8 cellular contexts compared by ENCODE assay signal in the genomic region with DNA sequence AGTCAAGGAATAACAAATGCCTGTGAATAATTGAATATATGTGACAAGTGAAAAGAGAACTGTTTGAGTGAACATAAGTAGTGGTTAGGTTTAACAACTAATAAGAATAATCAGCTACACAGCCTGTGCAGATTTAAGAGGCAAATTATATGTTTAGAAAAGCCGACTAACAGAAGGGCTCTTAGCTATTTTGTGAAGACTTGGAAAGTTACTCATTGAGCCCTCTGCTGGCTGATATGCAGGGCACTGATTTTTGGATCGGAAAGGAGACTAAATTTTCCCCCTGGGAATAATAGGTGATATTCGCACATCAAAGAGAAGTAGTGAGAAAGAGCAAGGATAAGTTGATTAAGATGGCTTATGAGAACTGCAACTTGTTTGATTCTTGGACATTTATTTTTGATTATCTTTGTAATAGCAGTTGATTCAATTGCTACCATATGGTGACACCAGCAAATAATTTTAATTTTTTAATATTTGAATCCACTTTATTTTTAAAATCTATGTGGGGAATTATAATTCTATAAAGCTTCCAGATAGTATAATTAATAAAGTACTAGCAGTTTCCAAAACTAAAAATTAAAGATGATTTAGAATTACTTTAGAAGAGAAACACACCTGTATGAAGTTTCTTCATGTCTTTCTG.
DNase-seq lines count a peak whose midpoint lies in the region; ATAC-seq, FAIRE-seq and TF ChIP-seq lines count a peak whose summit lies in the region.

No MANE protein-coding gene starts in this region.

- in situ Hi-C loops in GM12878 (cut with MboI), result no loop called here

- CTCF ChIA-PET in GM12878 (lab: Yijun Ruan, JAX), result interaction anchor here (1.0 to 1.6 kb wide), 5 partner anchors 12 to 745 kb away, joined by 3 to 7 read pairs (median 3); no protein-coding TSS in a partner anchor
- CTCF ChIA-PET in CD4-positive, alpha-beta memory T cell (lab: Charles Lee; ENCODE audit: partially characterized antibody), result no interaction called here

- SMC1A ChIA-PET in GM12878 (lab: Charles Lee; ENCODE audit: uncharacterized antibody, unreplicated experiment), result interaction anchor here (1.6 kb wide), 1 partner anchor 12 kb away, joined by 4 read pairs; no protein-coding TSS in a partner anchor

- TF ChIP-seq POLR2A in GM12878 (IDR thresholded peaks at IDR 0.05; ENCODE audit: low read depth, low read length), result no peak

- H3K27ac ChIP-seq in GM12878 (ENCODE audit: control insufficient read depth, insufficient read depth), result no peak overlapping the region
- H3K27ac ChIP-seq in CD4-positive, alpha-beta memory T cell (ENCODE audit: low read depth, low read length), result no peak overlapping the region

- intact Hi-C loops in GM12878 (cut with micrococcal nuclease; ENCODE audit: unreplicated experiment), result loop anchor here (1.0 to 10.0 kb wide), 4 partner anchors 141 to 739 kb away; no protein-coding TSS in a partner anchor
- intact Hi-C loops in CD4-positive, alpha-beta memory T cell (cut with micrococcal nuclease), result no loop called here

- no peaks in the 10 kb centered on the region for H3K27me3 ChIP-seq in GM12878 (replicated peaks in 1 of 2; ENCODE audit: control insufficient read depth in 2 of 2, insufficient read depth in 2 of 2, low read length in 1 of 2)
- no peaks in the 10 kb centered on the region for H3K27me3 ChIP-seq in CD4-positive, alpha-beta memory T cell (ENCODE audit: insufficient read depth, low read length)

- POLR2A ChIA-PET in GM12878 (lab: Charles Lee), result no interaction called here
- POLR2A ChIA-PET in CD4-positive, alpha-beta memory T cell (lab: Charles Lee; ENCODE audit: partially characterized antibody), result no interaction called here

- H3K79me2 ChIP-seq in GM12878 (ENCODE audit: control insufficient read depth, insufficient read depth, low read length), result no peaks in the 10 kb centered on the region

- no peaks in the 10 kb centered on the region for H3K36me3 ChIP-seq in GM12878 (ENCODE audit: control insufficient read depth in 2 of 2, insufficient read depth in 2 of 2, low read length in 1 of 2)
- H3K36me3 ChIP-seq in CD4-positive, alpha-beta memory T cell (ENCODE audit: insufficient read depth, low read length), result no peaks in the 10 kb centered on the region

- H3K9ac ChIP-seq in GM12878 (ENCODE audit: control insufficient read depth, insufficient read depth, low read length), result no peak overlapping the region

- no peak for TF ChIP-seq EP300 in GM12878 (IDR thresholded peaks at IDR 0.05; ENCODE audit: borderline replicate concordance in 1 of 2, control insufficient read depth in 1 of 2, low read depth in 2 of 2, low read length in 2 of 2)

- peak; percentile 42 for TF ChIP-seq RAD21 in GM12878 (IDR thresholded peaks at IDR 0.05; ENCODE audit: insufficient read depth, low read depth, low read length)

- RAD21 ChIA-PET in GM12878 (lab: Charles Lee; ENCODE audit: unreplicated experiment), result no interaction called here

- no peak for FAIRE-seq in GM12878 (lab: Jason Lieb, UNC)

- WGBS in GM12878 (ENCODE audit: insufficient coverage, insufficient replicate concordance, low lambda C conversion rate, missing lambda C conversion rate), result 4% methylated on average over 3 of the region's 3 CpGs

- H3K27me3 Mint-ChIP-seq in CD4-positive, alpha-beta memory T cell, result no peaks in the 10 kb centered on the region

- no peak overlapping the region for H3K4me2 ChIP-seq in GM12878 (ENCODE audit: control insufficient read depth, insufficient read depth)

- H4K20me1 ChIP-seq in GM12878 (ENCODE audit: control insufficient read depth, insufficient read depth), result no peaks in the 10 kb centered on the region

- H3K27ac Mint-ChIP-seq in CD4-positive, alpha-beta memory T cell, result no peak overlapping the region

- no peaks in the 10 kb centered on the region for H3K4me1 ChIP-seq in GM12878 (ENCODE audit: control insufficient read depth, insufficient read depth, low read length)
- no peaks in the 10 kb centered on the region for H3K4me1 ChIP-seq in CD4-positive, alpha-beta memory T cell (ENCODE audit: insufficient read depth, low read length)

- DNase-seq in NCI-H2029 treated with DMSO at 0.1 percent for 48 hours (lab: John Stamatoyannopoulos, UW) (peak; percentile 12), NCI-H2029 (lab: John Stamatoyannopoulos, UW) (no peak), NCI-H1694 (lab: John Stamatoyannopoulos, UW) (peak; percentile 60), GM12878 (ENCODE audit: low read depth, low spot score) (no peak), left lobe of liver (ENCODE audit: low spot score) (no peak)
- no peak for DNase-seq in CD4-positive, alpha-beta memory T cell
- DNase-seq in stimulated activated CD4-positive, alpha-beta T cell treated with anti-CD3 and anti-CD28 coated beads, Interleukin-4, amount 100 ng/mL, for 4 hours, result no peak
- no peak for DNase-seq in stimulated activated CD4-positive, alpha-beta T cell treated with anti-CD3 and anti-CD28 coated beads, Interleukin-12 subunit alpha, Interleukin-12 subunit beta, amount 100 ng/mL, for 4 hours

- peak; percentile 31 to 54 (median 34); a peak in 2 of 6 replicates for TF ChIP-seq CTCF in GM12878 (IDR thresholded peaks at IDR 0.05 in 2 of 3, conservative IDR thresholded peaks at IDR 0.05 in 1 of 3; ENCODE audit: control insufficient read depth in 2 of 3, extremely low read depth in 1 of 3, insufficient read depth in 1 of 3, low read depth in 3 of 3, low read length in 3 of 3)

- H3K36me3 Mint-ChIP-seq in CD4-positive, alpha-beta memory T cell, result no peaks in the 10 kb centered on the region

- H3K9me3 ChIP-seq in GM12878 (replicated peaks; ENCODE audit: control insufficient read depth, insufficient read depth, low read length), result no peaks in the 10 kb centered on the region
- no peaks in the 10 kb centered on the region for H3K9me3 ChIP-seq in CD4-positive, alpha-beta memory T cell (ENCODE audit: control insufficient read depth in 1 of 2, low read length in 2 of 2)

- no peaks in the 10 kb centered on the region for H3K4me1 Mint-ChIP-seq in CD4-positive, alpha-beta memory T cell

- ATAC-seq in GM12878 (peak; percentile 43; the same call in 2 of the 3 replicates), left lobe of liver (peak; percentile 66)

- H2AFZ ChIP-seq in GM12878 (ENCODE audit: control insufficient read depth, low read depth, low read length), result no peak overlapping the region

- no TSS peak for BruUV-seq in GM12878 (replicated peaks; lab: Mats Ljungman, UMichigan)

- no peak overlapping the region for H3K4me3 Mint-ChIP-seq in CD4-positive, alpha-beta memory T cell

- no peak overlapping the region for H3K4me3 ChIP-seq in GM12878
- no peak overlapping the region for H3K4me3 ChIP-seq in CD4-positive, alpha-beta memory T cell (ENCODE audit: low read length in 2 of 2)

- H3K9me3 Mint-ChIP-seq in CD4-positive, alpha-beta memory T cell, result peaks cover 0 to 2% (median 0%) of the 10 kb centered on the region in 8 donors

TF ChIP-seq in GM12878, 131 proteins besides CTCF, POLR2A, EP300 and RAD21:
- peak; percentile 35; the same call in 1 of the 2 replicates for TF ChIP-seq SMC3 (IDR thresholded peaks at IDR 0.05; ENCODE audit: borderline replicate concordance, low read length)
- TF ChIP-seq MTA3 (IDR thresholded peaks at IDR 0.05; ENCODE audit: borderline replicate concordance, low read length), result no peak

Comparison
In these comparisons a context has a peak if more than half of its experiments do, and no peak if none do; other contexts are left out.
1. DNase-seq: peak in NCI-H2029 treated with DMSO at 0.1 percent for 48 hours (single experiment) and NCI-H1694 (single experiment); none in NCI-H2029 (single experiment), GM12878 (single experiment), left lobe of liver (single experiment), CD4-positive, alpha-beta memory T cell (0 of 5), stimulated activated CD4-positive, alpha-beta T cell treated with anti-CD3 and anti-CD28 coated beads, Interleukin-4, amount 100 ng/mL, for 4 hours (0 of 2) and stimulated activated CD4-positive, alpha-beta T cell treated with anti-CD3 and anti-CD28 coated beads, Interleukin-12 subunit alpha, Interleukin-12 subunit beta, amount 100 ng/mL, for 4 hours (single experiment).